In the genomic region with DNA sequence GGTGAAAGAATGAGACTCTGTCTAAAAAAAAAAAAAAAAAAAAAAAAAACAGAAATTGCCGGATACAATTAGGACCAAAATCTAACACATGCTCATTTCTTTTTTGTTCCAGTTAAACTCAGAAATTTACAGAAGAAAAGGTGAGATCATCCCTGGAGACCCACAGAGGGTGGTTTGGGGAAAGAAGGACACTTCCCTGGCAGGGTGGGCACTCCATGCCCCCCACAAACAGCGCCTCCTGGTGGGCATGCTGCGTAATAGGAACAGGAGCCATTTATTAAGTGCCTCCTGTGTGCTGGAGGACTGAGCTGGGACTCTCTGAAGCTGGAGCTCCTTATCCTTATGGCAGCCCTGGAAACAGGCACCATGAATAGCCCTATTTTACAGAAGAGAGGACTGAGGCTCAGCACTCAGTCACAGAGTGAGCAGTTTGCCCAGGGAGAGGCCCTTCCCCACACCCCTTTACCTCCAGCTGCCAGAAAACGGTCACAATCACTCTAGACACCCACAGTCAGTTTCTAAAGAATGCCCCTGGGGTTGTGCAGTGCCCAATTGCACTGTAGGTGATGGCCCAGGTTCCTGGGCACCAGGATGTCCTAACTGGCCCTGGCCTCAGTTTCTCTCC, we compare ENCODE assay signal across 8 cellular contexts. TPM values are rescaled to one million over a fixed set of nuclear protein-coding genes. Genes with fewer than 3 reads are reported as not detected.
DNase-seq lines count a peak whose midpoint lies in the region; ATAC-seq and TF ChIP-seq lines count a peak whose summit lies in the region.

No MANE protein-coding gene starts in this region.

- H3K4me3 Mint-ChIP-seq in stimulated activated naive B cell treated with anti-CD40 and anti-IgM and Interleukin-4, amounts not matched to agents 10 μg/mL and 1 μg/mL and 100 μg/mL, for 72 hours, result no peak overlapping the region

- peaks cover 0 to 1% of the 10 kb centered on the region in 2 donors for H3K4me1 Mint-ChIP-seq in stimulated activated naive B cell treated with anti-CD40 and anti-IgM and Interleukin-4, amounts not matched to agents 10 μg/mL and 1 μg/mL and 100 μg/mL, for 72 hours

- H3K4me3 ChIP-seq in epithelial cell of proximal tubule (ENCODE audit: low read depth, low read length), result no peak overlapping the region

- peak; percentile 83 for TF ChIP-seq CTCF in epithelial cell of proximal tubule (conservative IDR thresholded peaks at IDR 0.05; ENCODE audit: low read depth, low read length)

- H3K36me3 Mint-ChIP-seq in stimulated activated naive B cell treated with anti-CD40 and anti-IgM and Interleukin-4, amounts not matched to agents 10 μg/mL and 1 μg/mL and 100 μg/mL, for 72 hours, result no peaks in the 10 kb centered on the region

- DNase-seq in activated effector memory CD4-positive, alpha-beta T cell treated with anti-CD3 and anti-CD28 coated beads, Interleukin-2, amount 50 U/mL, for 16 hours, result peak; percentile 73
- DNase-seq in activated effector memory CD4-positive, alpha-beta T cell treated with Interleukin-2 at 50 U/mL for 16 hours, result no peak
- peak; percentile 44 for DNase-seq in SK-MEL-5 (ENCODE audit: low read depth, low spot score)
- no peak for DNase-seq in epithelial cell of proximal tubule (ENCODE audit: low read depth)
- no peak for DNase-seq in stimulated activated naive B cell treated with anti-CD40 and anti-IgM and Interleukin-4, amounts not matched to agents 10 μg/mL and 1 μg/mL and 100 μg/mL, for 72 hours
- no peak for DNase-seq in hepatic stellate cell (ENCODE audit: low spot score)

- H3K27ac Mint-ChIP-seq in stimulated activated naive B cell treated with anti-CD40 and anti-IgM and Interleukin-4, amounts not matched to agents 10 μg/mL and 1 μg/mL and 100 μg/mL, for 72 hours, result no peak overlapping the region

- no peaks in the 10 kb centered on the region for H3K27me3 Mint-ChIP-seq in stimulated activated naive B cell treated with anti-CD40 and anti-IgM and Interleukin-4, amounts not matched to agents 10 μg/mL and 1 μg/mL and 100 μg/mL, for 72 hours

- ATAC-seq in stimulated activated naive B cell treated with anti-CD40 and anti-IgM and Interleukin-4, amounts not matched to agents 10 μg/mL and 1 μg/mL and 100 μg/mL, for 72 hours (replicated peaks), result peak; percentile 42 to 49
- ATAC-seq in GM21515 (IDR thresholded peaks at IDR 0.05; ENCODE audit: unreplicated experiment) (no peak), HG03565 (IDR thresholded peaks at IDR 0.05; ENCODE audit: unreplicated experiment) (no peak)

- H3K9me3 Mint-ChIP-seq in stimulated activated naive B cell treated with anti-CD40 and anti-IgM and Interleukin-4, amounts not matched to agents 10 μg/mL and 1 μg/mL and 100 μg/mL, for 72 hours, result no peaks in the 10 kb centered on the region

- in situ Hi-C loops in SK-MEL-5 (cut with HindIII; ENCODE audit: low pct_unique_long_range_greater_than_20kb, low sequenced_read_pairs), result no loop called here

RNA-seq across cellular contexts. Expression of a gene that starts 10.1 kb away (rescaled TPM):
- total RNA-seq in SK-MEL-5 (2014; rRNA removed; shearing (Covaris generic)), result 0.71 and 0.98 TPM in 2 replicates
- polyA plus RNA-seq in SK-MEL-5 (2015; cell fraction: cytosol; rRNA removed), result 0.18 and 0.49 TPM in 2 replicates
- 0.26 and 0.30 TPM in 2 replicates for polyA plus RNA-seq in SK-MEL-5 (2015; cell fraction: nucleus; rRNA removed)
- 0.72 TPM in 1 of 2 replicates, not detected in the other for total RNA-seq in epithelial cell of proximal tubule

RNA-seq across cellular contexts. Expression of a gene that starts 13.0 kb away (rescaled TPM):
- total RNA-seq in SK-MEL-5 (2014; rRNA removed; shearing (Covaris generic)), result 18.4 and 18.6 TPM in 2 replicates
- polyA plus RNA-seq in SK-MEL-5 (2015; cell fraction: cytosol; rRNA removed), result 69.1 and 92.2 TPM in 2 replicates
- polyA plus RNA-seq in SK-MEL-5 (2015; cell fraction: nucleus; rRNA removed), result 44.9 and 48.3 TPM in 2 replicates
- total RNA-seq in epithelial cell of proximal tubule, result 29.3 and 39.4 TPM in 2 replicates

RNA-seq across cellular contexts. Expression of a gene that starts 22.3 kb away (rescaled TPM):
- total RNA-seq in SK-MEL-5 (2014; rRNA removed; shearing (Covaris generic)), result 55.5 and 61.9 TPM in 2 replicates
- polyA plus RNA-seq in SK-MEL-5 (2015; cell fraction: cytosol; rRNA removed), result 89.2 and 91.1 TPM in 2 replicates
- polyA plus RNA-seq in SK-MEL-5 (2015; cell fraction: nucleus; rRNA removed), result 7.3 and 15.5 TPM in 2 replicates
- 57.3 and 64.8 TPM in 2 replicates for total RNA-seq in epithelial cell of proximal tubule

Comparison
In these comparisons a context has a peak if more than half of its experiments do, and no peak if none do; other contexts are left out.
1. DNase-seq: peak in activated effector memory CD4-positive, alpha-beta T cell treated with anti-CD3 and anti-CD28 coated beads, Interleukin-2, amount 50 U/mL, for 16 hours (single experiment) and SK-MEL-5 (single experiment); none in activated effector memory CD4-positive, alpha-beta T cell treated with Interleukin-2 at 50 U/mL for 16 hours (single experiment), epithelial cell of proximal tubule (single experiment), stimulated activated naive B cell treated with anti-CD40 and anti-IgM and Interleukin-4, amounts not matched to agents 10 μg/mL and 1 μg/mL and 100 μg/mL, for 72 hours (single experiment) and hepatic stellate cell (single experiment).
2. ATAC-seq: peak in stimulated activated naive B cell treated with anti-CD40 and anti-IgM and Interleukin-4, amounts not matched to agents 10 μg/mL and 1 μg/mL and 100 μg/mL, for 72 hours (2 of 2); none in GM21515 (single experiment) and HG03565 (single experiment).